Comparison of ENCODE assay signal across 9 cellular contexts in genomic region chr9:137762414-137763061, GRCh38.
DNase-seq lines count a peak whose midpoint lies in the region; ATAC-seq lines count a peak whose summit lies in the region.
"Had no signal": no experiment of that assay in that cellular context is flagged by ENCODE, and none has a peak within 500 bp of the region (broad histone marks: within the 10 kb centered on the region; RNA-seq: fewer than 3 reads in every experiment).

No MANE protein-coding gene starts in this region.

- no peaks in the 10 kb centered on the region for H3K9me3 Mint-ChIP-seq in activated naive CD8-positive, alpha-beta T cell treated with anti-CD3 and anti-CD28 coated beads, Interleukin-2, amount 50 U/mL, for 24 hours

- no peak overlapping the region for H3K4me3 Mint-ChIP-seq in activated naive CD8-positive, alpha-beta T cell treated with anti-CD3 and anti-CD28 coated beads, Interleukin-2, amount 50 U/mL, for 24 hours

- ATAC-seq in GM18868 (IDR thresholded peaks at IDR 0.05; ENCODE audit: unreplicated experiment) (peak; percentile 47), HG02852 (IDR thresholded peaks at IDR 0.05; ENCODE audit: unreplicated experiment) (peak; percentile 49)
- ATAC-seq in activated naive CD8-positive, alpha-beta T cell treated with anti-CD3 and anti-CD28 coated beads, Interleukin-2, amount 50 U/mL, for 24 hours = no peak

- H3K27me3 Mint-ChIP-seq in activated naive CD8-positive, alpha-beta T cell treated with anti-CD3 and anti-CD28 coated beads, Interleukin-2, amount 50 U/mL, for 24 hours = no peaks in the 10 kb centered on the region

- H3K27ac Mint-ChIP-seq in activated naive CD8-positive, alpha-beta T cell treated with anti-CD3 and anti-CD28 coated beads, Interleukin-2, amount 50 U/mL, for 24 hours = peak overlapping the region; percentile 81

- peaks cover 52% of the 10 kb centered on the region for H3K36me3 Mint-ChIP-seq in activated naive CD8-positive, alpha-beta T cell treated with anti-CD3 and anti-CD28 coated beads, Interleukin-2, amount 50 U/mL, for 24 hours (ENCODE audit: low read depth)

- H3K4me1 Mint-ChIP-seq in activated naive CD8-positive, alpha-beta T cell treated with anti-CD3 and anti-CD28 coated beads, Interleukin-2, amount 50 U/mL, for 24 hours = peaks cover 42% of the 10 kb centered on the region

- peak; percentile 52 for DNase-seq in AG08395 (ENCODE audit: low spot score)
- DNase-seq in activated naive CD8-positive, alpha-beta T cell treated with anti-CD3 and anti-CD28 coated beads, Interleukin-2, amount 50 U/mL, for 24 hours = no peak
- no peak for DNase-seq in cerebellum (ENCODE audit: low spot score)
- DNase-seq in cerebellar nuclear complex (lab: John Stamatoyannopoulos, UW) = no peak
- DNase-seq in NCI-H128 (lab: John Stamatoyannopoulos, UW; ENCODE audit: unreplicated experiment) = no peak
- no peak for DNase-seq in NCI-H1417 (lab: John Stamatoyannopoulos, UW)
- DNase-seq: DND-41 had no signal
